ENCODE assay signal across 10 cellular contexts in genomic region chr6:125002090-125002741, GRCh38. TPM values are rescaled to one million over a fixed set of nuclear protein-coding genes. Genes with fewer than 3 reads are reported as not detected.
DNase-seq lines count a peak whose midpoint lies in the region; ATAC-seq and TF ChIP-seq lines count a peak whose summit lies in the region.
"Had no signal": no experiment of that assay in that cellular context is flagged by ENCODE, and none has a peak within 500 bp of the region (broad histone marks: within the 10 kb centered on the region; RNA-seq: fewer than 3 reads in every experiment).

No MANE protein-coding gene starts in this region.

- peak overlapping the region; percentile 75 for H3K4me2 ChIP-seq in fibroblast of lung (ENCODE audit: extremely low read depth, insufficient read depth, low read length)

- H3K27me3 Mint-ChIP-seq in osteocyte (ENCODE audit: unreplicated experiment), result no peaks in the 10 kb centered on the region
- no peaks in the 10 kb centered on the region for H3K27me3 Mint-ChIP-seq in activated CD4-positive, alpha-beta memory T cell treated with anti-CD3 and anti-CD28 coated beads, Interleukin-2, amount 10 ng/mL, durations not matched to agents 7 days and 5 days

- ATAC-seq in HG02885 (IDR thresholded peaks at IDR 0.05; ENCODE audit: poor library complexity, unreplicated experiment), result no peak

- DNase-seq in AG10803 (ENCODE audit: low read depth), result peak; percentile 70
- peak; percentile 43 for DNase-seq in OCI-M1 (lab: John Stamatoyannopoulos, UW)
- DNase-seq in fibroblast of lung (ENCODE audit: low read depth in 2 of 2), result peak; percentile 29 to 78
- no peak for DNase-seq in osteocyte (ENCODE audit: extremely low spot score, unreplicated experiment)
- DNase-seq in activated CD4-positive, alpha-beta memory T cell treated with anti-CD3 and anti-CD28 coated beads, Interleukin-2, amount 10 ng/mL, durations not matched to agents 7 days and 5 days, result no peak
- no peak for DNase-seq in RKO (ENCODE audit: low spot score)
- no peak for DNase-seq in SKM-1 treated with dmso at 0.1 percent for 144 hours (lab: John Stamatoyannopoulos, UW; ENCODE audit: unreplicated experiment)
- DNase-seq: NCI-H510A treated with DMSO at 0.1 percent for 48 hours had no signal

- H3K4me3 ChIP-seq in AG10803 (ENCODE audit: low read length) (peak overlapping the region; percentile 37), fibroblast of lung (replicated peaks in 1 of 4; ENCODE audit: control extremely low read depth in 1 of 4, insufficient read depth in 1 of 4, low read depth in 3 of 4, low read length in 4 of 4) (peak overlapping the region; percentile 4 to 56 (median 25))

- peaks cover 46% of the 10 kb centered on the region for H3K4me1 Mint-ChIP-seq in osteocyte (ENCODE audit: unreplicated experiment)
- no peaks in the 10 kb centered on the region for H3K4me1 Mint-ChIP-seq in activated CD4-positive, alpha-beta memory T cell treated with anti-CD3 and anti-CD28 coated beads, Interleukin-2, amount 10 ng/mL, durations not matched to agents 7 days and 5 days

- CTCF ChIA-PET in activated CD4-positive, alpha-beta memory T cell treated with anti-CD3 and anti-CD28 coated beads, Interleukin-2, amount 10 ng/mL, durations not matched to agents 7 days and 5 days (lab: Charles Lee), result no interaction called here

- H4K20me1 ChIP-seq in fibroblast of lung (ENCODE audit: control insufficient read depth, extremely low read depth, insufficient read depth, low read length), result no peaks in the 10 kb centered on the region

- peak overlapping the region; percentile 24 for H3K4me3 Mint-ChIP-seq in osteocyte (ENCODE audit: unreplicated experiment)
- H3K4me3 Mint-ChIP-seq in activated CD4-positive, alpha-beta memory T cell treated with anti-CD3 and anti-CD28 coated beads, Interleukin-2, amount 10 ng/mL, durations not matched to agents 7 days and 5 days, result no peak overlapping the region
- H3K4me3 Mint-ChIP-seq: IgD-negative memory B cell had no signal

- H3K36me3 Mint-ChIP-seq in osteocyte (ENCODE audit: unreplicated experiment), result peaks cover 20% of the 10 kb centered on the region
- H3K36me3 Mint-ChIP-seq in activated CD4-positive, alpha-beta memory T cell treated with anti-CD3 and anti-CD28 coated beads, Interleukin-2, amount 10 ng/mL, durations not matched to agents 7 days and 5 days (ENCODE audit: low read depth), result no peaks in the 10 kb centered on the region
- H3K36me3 Mint-ChIP-seq: IgD-negative memory B cell had no signal

- H3K9me3 ChIP-seq in fibroblast of lung (ENCODE audit: control insufficient read depth, insufficient read depth, low read depth, low read length), result no peaks in the 10 kb centered on the region

- peak overlapping the region; percentile 57 for H3K27ac ChIP-seq in fibroblast of lung (ENCODE audit: insufficient read depth, low read length)

- no peak overlapping the region for H2AFZ ChIP-seq in fibroblast of lung (ENCODE audit: low read length)

- H3K9me3 Mint-ChIP-seq in osteocyte (ENCODE audit: unreplicated experiment), result no peaks in the 10 kb centered on the region
- H3K9me3 Mint-ChIP-seq in activated CD4-positive, alpha-beta memory T cell treated with anti-CD3 and anti-CD28 coated beads, Interleukin-2, amount 10 ng/mL, durations not matched to agents 7 days and 5 days, result no peaks in the 10 kb centered on the region

- no peaks in the 10 kb centered on the region for H3K36me3 ChIP-seq in fibroblast of lung (ENCODE audit: control insufficient read depth, insufficient read depth, low read length)

- TF ChIP-seq CTCF in AG10803 (conservative IDR thresholded peaks at IDR 0.05; ENCODE audit: low read length) (no peak), fibroblast of lung (conservative IDR thresholded peaks at IDR 0.05 in 1 of 2, IDR thresholded peaks at IDR 0.05 in 1 of 2; ENCODE audit: low read depth in 1 of 2, low read length in 2 of 2) (no peak), osteocyte (IDR thresholded peaks at IDR 0.05) (no peak)

- H3K27ac Mint-ChIP-seq in osteocyte (ENCODE audit: unreplicated experiment), result peak overlapping the region; percentile 45
- no peak overlapping the region for H3K27ac Mint-ChIP-seq in activated CD4-positive, alpha-beta memory T cell treated with anti-CD3 and anti-CD28 coated beads, Interleukin-2, amount 10 ng/mL, durations not matched to agents 7 days and 5 days
- H3K27ac Mint-ChIP-seq: IgD-negative memory B cell had no signal

- no peaks in the 10 kb centered on the region for H3K79me2 ChIP-seq in fibroblast of lung (ENCODE audit: control insufficient read depth, insufficient read depth, low read length)

- H3K9ac ChIP-seq in fibroblast of lung (ENCODE audit: insufficient read depth, low read length), result peak overlapping the region; percentile 20

- POLR2A ChIA-PET in activated CD4-positive, alpha-beta memory T cell treated with anti-CD3 and anti-CD28 coated beads, Interleukin-2, amount 10 ng/mL, durations not matched to agents 7 days and 5 days (lab: Charles Lee), result no interaction called here

- H3K4me1 ChIP-seq in fibroblast of lung (ENCODE audit: control insufficient read depth, extremely low read depth, insufficient read depth, low read length), result peaks cover 2% of the 10 kb centered on the region

- H3K27me3 ChIP-seq in fibroblast of lung (ENCODE audit: control insufficient read depth, insufficient read depth, low read length), result no peaks in the 10 kb centered on the region

RNA-seq across cellular contexts. Expression of gene RNF217, which starts 40.0 kb away (rescaled TPM):
- total RNA-seq in fibroblast of lung, result 10.5 and 13.2 TPM in 2 replicates
- polyA plus RNA-seq in fibroblast of lung, result 9.8 and 19.5 TPM in 2 replicates
- polyA plus RNA-seq in fibroblast of lung (2012), result 7.2 and 11.9 TPM in 2 replicates
- 4.3 and 5.7 TPM in 2 replicates for polyA minus RNA-seq in fibroblast of lung (ENCODE audit: low replicate concordance)
- 55.2 and 75.7 TPM in 2 replicates for total RNA-seq in osteocyte
- total RNA-seq in activated CD4-positive, alpha-beta memory T cell treated with anti-CD3 and anti-CD28 coated beads, Interleukin-2, amount 10 ng/mL, durations not matched to agents 7 days and 5 days, result 1 to 10 TPM; 1.1 to 2.0 TPM
- polyA plus RNA-seq: IgD-negative memory B cell had no signal

Comparison
In these comparisons a context has a peak if more than half of its experiments do, and no peak if none do; other contexts are left out.
1. DNase-seq: peak in AG10803 (single experiment), OCI-M1 (single experiment) and fibroblast of lung (2 of 2); none in osteocyte (single experiment), activated CD4-positive, alpha-beta memory T cell treated with anti-CD3 and anti-CD28 coated beads, Interleukin-2, amount 10 ng/mL, durations not matched to agents 7 days and 5 days (single experiment), RKO (single experiment) and SKM-1 treated with dmso at 0.1 percent for 144 hours (single experiment).